13 cellular contexts compared by ENCODE assay signal in genomic region chr1:198641966-198642656, GRCh38. TPM values are rescaled to one million over a fixed set of nuclear protein-coding genes. Genes with fewer than 3 reads are reported as not detected.
A peak's percentile ranks its signal among the peaks of the same experiment; 100 is the strongest.
DNase-seq lines count a peak whose midpoint lies in the region; ATAC-seq and TF ChIP-seq lines count a peak whose summit lies in the region.
"Had no signal": no experiment of that assay in that cellular context is flagged by ENCODE, and none has a peak within 500 bp of the region (broad histone marks: within the 10 kb centered on the region; RNA-seq: fewer than 3 reads in every experiment).

No MANE protein-coding gene starts in this region.

- H3K27ac Mint-ChIP-seq in CD4-positive, alpha-beta memory T cell: peak overlapping the region; percentile 88 to 98 (median 94)
- H3K27ac Mint-ChIP-seq in activated CD8-positive, alpha-beta T cell treated with anti-CD3 and anti-CD28 coated beads for 36 hours: peak overlapping the region; percentile 97
- peak overlapping the region; percentile 90 to 97 for H3K27ac Mint-ChIP-seq in natural killer cell treated with Interleukin-12 subunit alpha and Interleukin-12 subunit beta and Interleukin-15 and Interleukin-18, amount 100 ng/mL, for 72 hours
- H3K27ac Mint-ChIP-seq: GM23338 had no signal

- peaks cover 20% of the 10 kb centered on the region for H3K36me3 ChIP-seq in CD4-positive, alpha-beta memory T cell (ENCODE audit: insufficient read depth, low read length)

- no peaks in the 10 kb centered on the region for H3K27me3 ChIP-seq in CD4-positive, alpha-beta memory T cell (ENCODE audit: insufficient read depth, low read length)

- peaks cover 57% of the 10 kb centered on the region for H3K4me1 ChIP-seq in CD4-positive, alpha-beta memory T cell (ENCODE audit: insufficient read depth, low read length)

- peak overlapping the region; percentile 83 for H3K27ac ChIP-seq in CD4-positive, alpha-beta memory T cell (ENCODE audit: low read depth, low read length)

- no peaks in the 10 kb centered on the region for H3K9me3 ChIP-seq in CD4-positive, alpha-beta memory T cell (ENCODE audit: control insufficient read depth in 1 of 2, low read length in 2 of 2)

- H3K4me1 Mint-ChIP-seq in CD4-positive, alpha-beta memory T cell: peaks cover 24 to 38% (median 25%) of the 10 kb centered on the region in 4 donors
- H3K4me1 Mint-ChIP-seq in activated CD8-positive, alpha-beta T cell treated with anti-CD3 and anti-CD28 coated beads for 36 hours (ENCODE audit: low read depth): peaks cover 27% of the 10 kb centered on the region
- H3K4me1 Mint-ChIP-seq in natural killer cell treated with Interleukin-12 subunit alpha and Interleukin-12 subunit beta and Interleukin-15 and Interleukin-18, amount 100 ng/mL, for 72 hours (ENCODE audit: low read depth in 2 of 2): peaks cover 31 to 54% of the 10 kb centered on the region in 2 donors

- no peaks in the 10 kb centered on the region for H3K9me3 Mint-ChIP-seq in CD4-positive, alpha-beta memory T cell
- H3K9me3 Mint-ChIP-seq in activated CD8-positive, alpha-beta T cell treated with anti-CD3 and anti-CD28 coated beads for 36 hours: no peaks in the 10 kb centered on the region
- no peaks in the 10 kb centered on the region for H3K9me3 Mint-ChIP-seq in natural killer cell treated with Interleukin-12 subunit alpha and Interleukin-12 subunit beta and Interleukin-15 and Interleukin-18, amount 100 ng/mL, for 72 hours
- H3K9me3 Mint-ChIP-seq: GM23338 had no signal

- H3K4me3 Mint-ChIP-seq in CD4-positive, alpha-beta memory T cell: peak overlapping the region; percentile 82 to 97 (median 92)
- peak overlapping the region; percentile 86 for H3K4me3 Mint-ChIP-seq in activated CD8-positive, alpha-beta T cell treated with anti-CD3 and anti-CD28 coated beads for 36 hours
- H3K4me3 Mint-ChIP-seq in natural killer cell treated with Interleukin-12 subunit alpha and Interleukin-12 subunit beta and Interleukin-15 and Interleukin-18, amount 100 ng/mL, for 72 hours: peak overlapping the region; percentile 91
- H3K4me3 Mint-ChIP-seq: GM23338 had no signal

- no peaks in the 10 kb centered on the region for H3K27me3 Mint-ChIP-seq in CD4-positive, alpha-beta memory T cell
- no peaks in the 10 kb centered on the region for H3K27me3 Mint-ChIP-seq in activated CD8-positive, alpha-beta T cell treated with anti-CD3 and anti-CD28 coated beads for 36 hours
- no peaks in the 10 kb centered on the region for H3K27me3 Mint-ChIP-seq in natural killer cell treated with Interleukin-12 subunit alpha and Interleukin-12 subunit beta and Interleukin-15 and Interleukin-18, amount 100 ng/mL, for 72 hours

- H3K4me3 ChIP-seq in CD4-positive, alpha-beta memory T cell (ENCODE audit: low read length in 2 of 2): peak overlapping the region; percentile 61 to 72
- H3K4me3 ChIP-seq: GM23338 had no signal

- intact Hi-C loops in CD4-positive, alpha-beta memory T cell (cut with micrococcal nuclease): loop anchor here (1.0 kb wide), 1 partner anchor 28 kb away; no protein-coding TSS in a partner anchor
- intact Hi-C loops in activated CD8-positive, alpha-beta T cell treated with anti-CD3 and anti-CD28 coated beads for 36 hours (cut with micrococcal nuclease): no loop called here

- POLR2A ChIA-PET in CD4-positive, alpha-beta memory T cell (lab: Charles Lee; ENCODE audit: partially characterized antibody): interaction anchor here (1.0 to 11.5 kb wide), 7 partner anchors 9 to 100 kb away, joined by 3 to 427 read pairs (median 7); no protein-coding TSS in a partner anchor
- POLR2A ChIA-PET in activated CD8-positive, alpha-beta T cell treated with anti-CD3 and anti-CD28 coated beads for 36 hours (lab: Charles Lee): interaction anchor here (0.8 to 1.7 kb wide), 7 partner anchors 13 to 120 kb away, joined by 3 to 10 read pairs (median 3); no protein-coding TSS in a partner anchor

- ATAC-seq in GM18511 (IDR thresholded peaks at IDR 0.05; ENCODE audit: unreplicated experiment): peak; percentile 20
- peak; percentile 18 for ATAC-seq in activated CD8-positive, alpha-beta T cell treated with anti-CD3 and anti-CD28 coated beads for 36 hours
- ATAC-seq in natural killer cell treated with Interleukin-12 subunit alpha and Interleukin-12 subunit beta and Interleukin-15 and Interleukin-18, amount 100 ng/mL, for 72 hours: peak; percentile 42 to 55
- ATAC-seq: GM23338 had no signal

- DNase-seq in CD4-positive, alpha-beta memory T cell: no peak
- no peak for DNase-seq in activated CD8-positive, alpha-beta T cell treated with anti-CD3 and anti-CD28 coated beads for 36 hours
- no peak for DNase-seq in natural killer cell treated with Interleukin-12 subunit alpha and Interleukin-12 subunit beta and Interleukin-15 and Interleukin-18, amount 100 ng/mL, for 72 hours (ENCODE audit: low spot score)
- DNase-seq in NAMALWA (ENCODE audit: low spot score) (no peak), GM19240 (ENCODE audit: insufficient read length, low spot score) (no peak), RPMI8226 (no peak)
- DNase-seq: activated CD8-positive, alpha-beta memory T cell treated with anti-CD3 and anti-CD28 coated beads, Interleukin-2, amount 50 U/mL, for 4 hours; COR-L47; NCI-H1436 treated with DMSO at 0.1 percent for 48 hours; NCI-H526 treated with DMSO at 0.1 percent for 48 hours; occipital lobe had no signal

- CTCF ChIA-PET in CD4-positive, alpha-beta memory T cell (lab: Charles Lee; ENCODE audit: partially characterized antibody): interaction anchor here (0.7 to 0.9 kb wide), 2 partner anchors 12 to 22 kb away, joined by 4 to 5 read pairs; no protein-coding TSS in a partner anchor
- CTCF ChIA-PET in activated CD8-positive, alpha-beta T cell treated with anti-CD3 and anti-CD28 coated beads for 36 hours (lab: Charles Lee): no interaction called here

- peaks cover 41 to 53% of the 10 kb centered on the region in 2 donors for H3K36me3 Mint-ChIP-seq in CD4-positive, alpha-beta memory T cell
- peaks cover 73% of the 10 kb centered on the region for H3K36me3 Mint-ChIP-seq in activated CD8-positive, alpha-beta T cell treated with anti-CD3 and anti-CD28 coated beads for 36 hours (ENCODE audit: low read depth)
- H3K36me3 Mint-ChIP-seq in natural killer cell treated with Interleukin-12 subunit alpha and Interleukin-12 subunit beta and Interleukin-15 and Interleukin-18, amount 100 ng/mL, for 72 hours: peaks cover 40% of the 10 kb centered on the region

- TF ChIP-seq CTCF in activated CD8-positive, alpha-beta T cell treated with anti-CD3 and anti-CD28 coated beads for 36 hours (IDR thresholded peaks at IDR 0.05): no peak

RNA-seq across cellular contexts. Expression of gene PTPRC, which starts 3.3 kb away (rescaled TPM):
- total RNA-seq in CD4-positive, alpha-beta memory T cell: 100 to 1,000 TPM; 974 to 987 TPM
- polyA plus RNA-seq in CD4-positive, alpha-beta memory T cell: 1,000 to 10,000 TPM in 1 of 2 donors, 100 to 1,000 TPM in 1; 915 to 1,019 TPM
- 100 to 1,000 TPM; 475 to 499 TPM for total RNA-seq in activated CD8-positive, alpha-beta T cell treated with anti-CD3 and anti-CD28 coated beads for 36 hours
- total RNA-seq in natural killer cell treated with Interleukin-12 subunit alpha and Interleukin-12 subunit beta and Interleukin-15 and Interleukin-18, amount 100 ng/mL, for 72 hours: 100 to 1,000 TPM; 334 to 761 TPM
